In the genomic region with DNA sequence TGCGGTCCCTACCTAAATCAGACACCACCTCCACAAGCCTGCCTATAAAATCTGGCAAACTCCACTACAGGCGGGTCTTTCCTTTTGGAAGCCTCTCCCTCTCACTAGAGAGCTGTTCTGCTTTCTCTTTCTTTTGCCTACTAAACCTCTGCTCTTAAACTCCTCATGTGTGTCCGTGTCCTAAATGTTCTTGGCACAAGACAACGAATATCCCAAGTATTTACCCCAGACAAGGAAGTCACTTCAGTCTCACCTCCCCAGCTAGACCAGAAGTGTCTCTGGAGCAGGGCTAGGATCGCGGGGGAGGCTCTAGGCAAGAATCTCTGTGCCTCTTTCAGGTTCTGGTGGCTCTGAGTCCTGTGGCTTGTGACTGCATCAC, we compare ENCODE assay signal across 28 cellular contexts.
"Had no signal": no experiment of that assay in that cellular context is flagged by ENCODE, and none has a peak within 500 bp of the region (broad histone marks: within the 10 kb centered on the region; RNA-seq: fewer than 3 reads in every experiment).

No MANE protein-coding gene starts in this region.

- H3K36me3 ChIP-seq: left lung, lower lobe of right lung, pancreas, prostate gland, spleen, suprapubic skin, thoracic aorta, tibial artery, upper lobe of right lung had no signal

- H3K4me1 ChIP-seq: left lung, lower lobe of right lung, pancreas, prostate gland, spleen, suprapubic skin, tibial artery, upper lobe of right lung had no signal

- H3K27ac ChIP-seq: left lung, lower lobe of right lung, pancreas, prostate gland, skin epidermis, spleen, suprapubic skin, thoracic aorta, tibial artery, upper lobe of right lung had no signal

- DNase-seq: kidney; left colon; left lung; lower lobe of right lung; mammary epithelial cell; mesenchymal stem cell; naive thymus-derived CD8-positive, alpha-beta T cell; nucleus accumbens; pancreas; posterior cingulate gyrus; retina; right cardiac atrium; spleen; stimulated activated CD4-positive, alpha-beta T cell treated with anti-CD3 and anti-CD28 coated beads, Interleukin-4, amount 100 ng/mL, for 24 hours; stimulated activated naive CD4-positive, alpha-beta T cell; tibial artery; trophoblast cell; upper lobe of right lung had no signal

- H3K9me3 ChIP-seq: left lung, lower lobe of right lung, pancreas, prostate gland, spleen, suprapubic skin, thoracic aorta, tibial artery, upper lobe of right lung had no signal

- H3K4me3 Mint-ChIP-seq: naive thymus-derived CD8-positive, alpha-beta T cell; nephron; neural crest cell; stimulated activated effector memory CD8-positive, alpha-beta T cell treated with anti-CD3 and anti-CD28 coated beads, Interleukin-12 subunit alpha, Interleukin-12 subunit beta, amount 100 ng/mL, for 72 hours; stimulated activated naive CD8-positive, alpha-beta T cell treated with anti-CD3 and anti-CD28 coated beads, Interleukin-15, Interleukin-2, amounts not matched to agents 100 ng/mL and 50 ng/mL, for 24 hours had no signal

- ATAC-seq: left colon; left lung; lower lobe of right lung; naive thymus-derived CD8-positive, alpha-beta T cell; pancreas; right cardiac atrium; sciatic nerve; stimulated activated effector memory CD8-positive, alpha-beta T cell treated with anti-CD3 and anti-CD28 coated beads, Interleukin-12 subunit alpha, Interleukin-12 subunit beta, amount 100 ng/mL, for 72 hours; upper lobe of right lung had no signal

- H3K4me3 ChIP-seq: left lung, lower lobe of right lung, pancreas, prostate gland, skin epidermis, spleen, suprapubic skin, thoracic aorta, tibial artery, upper lobe of right lung had no signal

- H3K9me3 Mint-ChIP-seq: naive thymus-derived CD8-positive, alpha-beta T cell; nephron; neural crest cell; stimulated activated effector memory CD8-positive, alpha-beta T cell treated with anti-CD3 and anti-CD28 coated beads, Interleukin-12 subunit alpha, Interleukin-12 subunit beta, amount 100 ng/mL, for 72 hours; stimulated activated naive CD8-positive, alpha-beta T cell treated with anti-CD3 and anti-CD28 coated beads, Interleukin-15, Interleukin-2, amounts not matched to agents 100 ng/mL and 50 ng/mL, for 24 hours had no signal

- H3K27ac Mint-ChIP-seq: naive thymus-derived CD8-positive, alpha-beta T cell; nephron; stimulated activated effector memory CD8-positive, alpha-beta T cell treated with anti-CD3 and anti-CD28 coated beads, Interleukin-12 subunit alpha, Interleukin-12 subunit beta, amount 100 ng/mL, for 72 hours; stimulated activated naive CD8-positive, alpha-beta T cell treated with anti-CD3 and anti-CD28 coated beads, Interleukin-15, Interleukin-2, amounts not matched to agents 100 ng/mL and 50 ng/mL, for 24 hours had no signal

- H3K27me3 ChIP-seq: pancreas had no signal

- H3K36me3 Mint-ChIP-seq: naive thymus-derived CD8-positive, alpha-beta T cell; stimulated activated effector memory CD8-positive, alpha-beta T cell treated with anti-CD3 and anti-CD28 coated beads, Interleukin-12 subunit alpha, Interleukin-12 subunit beta, amount 100 ng/mL, for 72 hours had no signal

- FAIRE-seq: kidney, pancreas, urothelium cell line had no signal

- H3K4me1 Mint-ChIP-seq: naive thymus-derived CD8-positive, alpha-beta T cell; nephron; neural crest cell; stimulated activated effector memory CD8-positive, alpha-beta T cell treated with anti-CD3 and anti-CD28 coated beads, Interleukin-12 subunit alpha, Interleukin-12 subunit beta, amount 100 ng/mL, for 72 hours had no signal
